8 cellular contexts compared by ENCODE assay signal in the genomic region with DNA sequence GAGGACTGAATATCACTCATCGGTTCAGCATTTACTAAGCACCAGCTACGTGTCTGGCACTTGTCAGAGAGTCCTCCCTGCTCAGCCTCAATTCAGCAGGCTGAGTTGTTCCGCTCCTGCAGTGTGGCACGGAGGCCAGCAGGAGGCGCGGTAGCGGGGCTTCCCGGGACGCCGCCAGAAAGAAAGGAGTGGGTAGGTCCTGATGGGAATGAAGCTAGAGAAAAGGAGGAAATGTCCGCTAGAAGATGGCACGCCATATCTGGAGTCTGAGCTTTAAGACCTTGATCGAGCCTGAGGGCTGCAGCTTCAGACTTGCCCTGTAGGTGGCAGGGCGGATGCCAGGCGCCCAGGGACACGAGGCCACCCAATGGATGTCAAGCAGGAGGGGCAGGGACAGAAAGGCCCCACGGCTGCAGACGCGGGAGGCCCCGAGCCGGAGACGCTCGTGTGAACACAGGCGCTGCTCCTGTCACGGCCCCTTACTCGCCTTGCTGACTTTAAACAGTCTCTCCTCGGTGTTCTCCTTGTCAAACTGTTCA. TPM values are rescaled to one million over a fixed set of nuclear protein-coding genes. Genes with fewer than 3 reads are reported as not detected.
A peak's percentile ranks its signal among the peaks of the same experiment; 100 is the strongest.
DNase-seq lines count a peak whose midpoint lies in the region; ATAC-seq and TF ChIP-seq lines count a peak whose summit lies in the region.

No MANE protein-coding gene starts in this region.

- H3K27me3 ChIP-seq in CD4-positive, alpha-beta T cell (ENCODE audit: control insufficient read depth, insufficient read depth, low read length), result no peaks in the 10 kb centered on the region
- no peaks in the 10 kb centered on the region for H3K27me3 ChIP-seq in dorsolateral prefrontal cortex

- POLR2A ChIA-PET in CD4-positive, alpha-beta T cell (lab: Charles Lee), result interaction anchor here (1.2 to 3.6 kb wide), 4 partner anchors 8 to 37 kb away, joined by 3 to 31 read pairs (median 7); no protein-coding TSS in a partner anchor

- H3K27me3 Mint-ChIP-seq in CD4-positive, alpha-beta T cell, result no peaks in the 10 kb centered on the region

- H3K27ac ChIP-seq in CD4-positive, alpha-beta T cell (ENCODE audit: low read depth, low read length), result no peak overlapping the region
- peak overlapping the region; percentile 3 to 90 (median 75) for H3K27ac ChIP-seq in dorsolateral prefrontal cortex

- H3K36me3 Mint-ChIP-seq in CD4-positive, alpha-beta T cell (ENCODE audit: low read depth), result no peaks in the 10 kb centered on the region

- H3K9me3 ChIP-seq in CD4-positive, alpha-beta T cell (ENCODE audit: control insufficient read depth, low read length), result no peaks in the 10 kb centered on the region

- H3K4me3 Mint-ChIP-seq in CD4-positive, alpha-beta T cell, result peak overlapping the region; percentile 60

- CTCF ChIA-PET in CD4-positive, alpha-beta T cell (lab: Charles Lee), result interaction anchor here (0.6 to 1.6 kb wide), 6 partner anchors 11 to 111 kb away, joined by 3 to 9 read pairs (median 4); a partner anchor contains a TSS

- peak; percentile 93 for ATAC-seq in CD4-positive, alpha-beta T cell (ENCODE audit: poor library complexity)
- ATAC-seq in GM21367 (IDR thresholded peaks at IDR 0.05; ENCODE audit: unreplicated experiment) (peak; percentile 58), GM18519 (IDR thresholded peaks at IDR 0.05; ENCODE audit: low FRiP score, unreplicated experiment) (no peak)

- H3K9me3 Mint-ChIP-seq in CD4-positive, alpha-beta T cell, result no peaks in the 10 kb centered on the region

- no peak overlapping the region for H3K27ac Mint-ChIP-seq in CD4-positive, alpha-beta T cell

- H3K4me1 Mint-ChIP-seq in CD4-positive, alpha-beta T cell (ENCODE audit: low read depth), result no peaks in the 10 kb centered on the region

- peak; percentile 20 to 58 (median 46) for DNase-seq in CD4-positive, alpha-beta T cell
- peak; percentile 10 for DNase-seq in NCI-H146 treated with DMSO at 0.1 percent for 48 hours (lab: John Stamatoyannopoulos, UW; ENCODE audit: unreplicated experiment)
- DNase-seq in activated CD4-positive, alpha-beta T cell treated with anti-CD3 and anti-CD28 coated beads for 4 hours, result peak; percentile 48 to 59
- peak; percentile 48 to 78 (median 69) for DNase-seq in dorsolateral prefrontal cortex
- peak; percentile 80 to 88 for DNase-seq in lung microvascular endothelial cell (ENCODE audit: low read depth in 2 of 2)
- peak; percentile 41 for DNase-seq in stimulated activated CD8-positive, alpha-beta memory T cell treated with anti-CD3 and anti-CD28 coated beads, Interleukin-12 subunit alpha, Interleukin-12 subunit beta, amount 100 ng/mL, for 1 hour (ENCODE audit: low read depth)

- TF ChIP-seq CTCF in CD4-positive, alpha-beta T cell (IDR thresholded peaks at IDR 0.05), result peak; percentile 93
- TF ChIP-seq CTCF in dorsolateral prefrontal cortex (IDR thresholded peaks at IDR 0.05 in 54 of 56, conservative IDR thresholded peaks at IDR 0.05 in 2 of 56; ENCODE audit: low read depth in 1 of 56, partially characterized antibody in 56 of 56), result peak; percentile 67 to 98 (median 94)

- intact Hi-C loops in CD4-positive, alpha-beta T cell (cut with DNase I, micrococcal nuclease), result loop anchor here (1.0 to 5.0 kb wide), 2 partner anchors 35 to 37 kb away; no protein-coding TSS in a partner anchor
- intact Hi-C loops in dorsolateral prefrontal cortex (cut with DNase I), result loop anchor here (1.0 to 2.0 kb wide), 3 partner anchors 18 to 36 kb away; a partner anchor contains a TSS

- peak overlapping the region in 37 of 59 donors; percentile 0 to 50 (median 24) for H3K4me3 ChIP-seq in dorsolateral prefrontal cortex

RNA-seq across cellular contexts. Expression of a gene that starts 18.7 kb away (rescaled TPM):
- 10 to 100 TPM; 11.0 to 11.9 TPM for total RNA-seq in CD4-positive, alpha-beta T cell
- total RNA-seq in dorsolateral prefrontal cortex, result 100 to 1,000 TPM in 6 of 120 experiments, 10 to 100 TPM in 114; 44.0 to 114 (median 69.4) TPM
- total RNA-seq in lung microvascular endothelial cell, result 79.0 and 112 TPM in 2 replicates

RNA-seq across cellular contexts. Expression of a gene that starts 47.1 kb away (rescaled TPM):
- total RNA-seq in CD4-positive, alpha-beta T cell, result 1 to 10 TPM; 6.7 to 7.7 TPM
- total RNA-seq in dorsolateral prefrontal cortex (100 to 1,000 TPM in 3 of 120 experiments, 10 to 100 TPM in 117; 27.5 to 103 (median 66.8) TPM), lung microvascular endothelial cell (7.6 and 8.5 TPM in 2 replicates)

RNA-seq across cellular contexts. Expression of a gene that starts 49.5 kb away (rescaled TPM):
- total RNA-seq in CD4-positive, alpha-beta T cell, result 10 to 100 TPM; 25.8 to 27.4 TPM
- total RNA-seq in dorsolateral prefrontal cortex (10 to 100 TPM in 114 of 120 experiments, 1 to 10 TPM in 6; 8.0 to 22.0 (median 14.4) TPM), lung microvascular endothelial cell (38.5 and 70.2 TPM in 2 replicates)

Comparison
In these comparisons a context has a peak if more than half of its experiments do, and no peak if none do; other contexts are left out.
1. DNase-seq: peak in every context shown above with its lines; median percentile 84 in lung microvascular endothelial cell; 69 in dorsolateral prefrontal cortex; 54 in activated CD4-positive, alpha-beta T cell treated with anti-CD3 and anti-CD28 coated beads for 4 hours; 46 in CD4-positive, alpha-beta T cell; 41 in stimulated activated CD8-positive, alpha-beta memory T cell treated with anti-CD3 and anti-CD28 coated beads, Interleukin-12 subunit alpha, Interleukin-12 subunit beta, amount 100 ng/mL, for 1 hour; 10 in NCI-H146 treated with DMSO at 0.1 percent for 48 hours.